Comparison of ENCODE assay signal across 1 cellular context in the genomic region with DNA sequence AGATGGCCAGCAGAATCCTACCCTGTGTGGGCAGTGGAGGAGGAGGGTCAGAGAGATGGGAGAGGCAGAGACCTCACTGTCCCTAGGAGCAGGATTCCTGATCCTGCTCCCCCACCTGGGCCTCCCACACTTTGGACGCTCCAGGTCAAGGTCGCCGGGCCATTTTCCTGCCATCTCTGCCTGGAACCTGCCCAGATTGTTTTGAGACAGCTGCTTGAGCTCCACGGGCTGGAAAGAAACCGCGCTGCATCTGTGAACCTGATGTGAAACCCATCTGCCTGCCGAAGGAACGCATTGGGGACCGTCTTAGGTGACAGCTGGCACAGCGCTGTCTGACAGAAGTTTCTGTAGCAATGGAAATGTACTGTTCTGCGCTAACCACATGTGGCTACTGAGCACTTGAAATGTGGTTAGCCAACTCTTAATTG.
TF ChIP-seq lines count a peak whose summit lies in the region.

No MANE protein-coding gene starts in this region.

TF ChIP-seq in HepG2, 621 proteins besides CTCF, POLR2A, EP300 and RAD21 (continued from another document and continues in another):
- TF ChIP-seq, protein P1, sequence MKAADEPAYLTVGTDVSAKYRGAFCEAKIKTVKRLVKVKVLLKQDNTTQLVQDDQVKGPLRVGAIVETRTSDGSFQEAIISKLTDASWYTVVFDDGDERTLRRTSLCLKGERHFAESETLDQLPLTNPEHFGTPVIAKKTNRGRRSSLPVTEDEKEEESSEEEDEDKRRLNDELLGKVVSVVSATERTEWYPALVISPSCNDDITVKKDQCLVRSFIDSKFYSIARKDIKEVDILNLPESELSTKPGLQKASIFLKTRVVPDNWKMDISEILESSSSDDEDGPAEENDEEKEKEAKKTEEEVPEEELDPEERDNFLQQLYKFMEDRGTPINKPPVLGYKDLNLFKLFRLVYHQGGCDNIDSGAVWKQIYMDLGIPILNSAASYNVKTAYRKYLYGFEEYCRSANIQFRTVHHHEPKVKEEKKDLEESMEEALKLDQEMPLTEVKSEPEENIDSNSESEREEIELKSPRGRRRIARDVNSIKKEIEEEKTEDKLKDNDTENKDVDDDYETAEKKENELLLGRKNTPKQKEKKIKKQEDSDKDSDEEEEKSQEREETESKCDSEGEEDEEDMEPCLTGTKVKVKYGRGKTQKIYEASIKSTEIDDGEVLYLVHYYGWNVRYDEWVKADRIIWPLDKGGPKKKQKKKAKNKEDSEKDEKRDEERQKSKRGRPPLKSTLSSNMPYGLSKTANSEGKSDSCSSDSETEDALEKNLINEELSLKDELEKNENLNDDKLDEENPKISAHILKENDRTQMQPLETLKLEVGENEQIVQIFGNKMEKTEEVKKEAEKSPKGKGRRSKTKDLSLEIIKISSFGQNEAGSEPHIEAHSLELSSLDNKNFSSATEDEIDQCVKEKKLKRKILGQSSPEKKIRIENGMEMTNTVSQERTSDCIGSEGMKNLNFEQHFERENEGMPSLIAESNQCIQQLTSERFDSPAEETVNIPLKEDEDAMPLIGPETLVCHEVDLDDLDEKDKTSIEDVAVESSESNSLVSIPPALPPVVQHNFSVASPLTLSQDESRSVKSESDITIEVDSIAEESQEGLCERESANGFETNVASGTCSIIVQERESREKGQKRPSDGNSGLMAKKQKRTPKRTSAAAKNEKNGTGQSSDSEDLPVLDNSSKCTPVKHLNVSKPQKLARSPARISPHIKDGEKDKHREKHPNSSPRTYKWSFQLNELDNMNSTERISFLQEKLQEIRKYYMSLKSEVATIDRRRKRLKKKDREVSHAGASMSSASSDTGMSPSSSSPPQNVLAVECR (CRISPR knock-in tag; IDR thresholded peaks at IDR 0.05; ENCODE audit: borderline replicate concordance), result peak; percentile 47; the same call in 1 of the 2 replicates
- TF ChIP-seq MEF2D (CRISPR knock-in tag; IDR thresholded peaks at IDR 0.05) (peak; percentile 92), KDM4B (CRISPR knock-in tag; IDR thresholded peaks at IDR 0.05) (peak; percentile 42; the same call in 1 of the 2 replicates), NFKB2 (CRISPR knock-in tag; IDR thresholded peaks at IDR 0.05; ENCODE audit: borderline replicate concordance) (peak; percentile 83; the same call in 1 of the 2 replicates), ZNF891 (CRISPR knock-in tag; IDR thresholded peaks at IDR 0.05) (no peak), SALL1 (CRISPR knock-in tag; IDR thresholded peaks at IDR 0.05) (peak; percentile 96), ZNF121 (CRISPR knock-in tag; IDR thresholded peaks at IDR 0.05) (peak; percentile 65), ZNF619 (CRISPR knock-in tag; IDR thresholded peaks at IDR 0.05) (0 out of 2 replicates have a peak, but pooled peaks have one; percentile 59), TCF12 (IDR thresholded peaks at IDR 0.05) (no peak), TCF12 (CRISPR knock-in tag; IDR thresholded peaks at IDR 0.05) (peak; percentile 64; the same call in 1 of the 2 replicates), ZNF546 (CRISPR knock-in tag; conservative IDR thresholded peaks at IDR 0.05) (no peak), NR2F1 (CRISPR knock-in tag; IDR thresholded peaks at IDR 0.05) (peak; percentile 96 to 98), ZNF292 (CRISPR knock-in tag; IDR thresholded peaks at IDR 0.05; ENCODE audit: borderline replicate concordance, low read depth) (peak; percentile 85; the same call in 1 of the 2 replicates), YY1 (IDR thresholded peaks at IDR 0.05; ENCODE audit: insufficient read depth, insufficient replicate concordance, low read depth, low read length) (peak; percentile 74), ZBTB7B (CRISPR knock-in tag; IDR thresholded peaks at IDR 0.05) (peak; percentile 78; the same call in 1 of the 2 replicates)
- TF ChIP-seq, protein P2, sequence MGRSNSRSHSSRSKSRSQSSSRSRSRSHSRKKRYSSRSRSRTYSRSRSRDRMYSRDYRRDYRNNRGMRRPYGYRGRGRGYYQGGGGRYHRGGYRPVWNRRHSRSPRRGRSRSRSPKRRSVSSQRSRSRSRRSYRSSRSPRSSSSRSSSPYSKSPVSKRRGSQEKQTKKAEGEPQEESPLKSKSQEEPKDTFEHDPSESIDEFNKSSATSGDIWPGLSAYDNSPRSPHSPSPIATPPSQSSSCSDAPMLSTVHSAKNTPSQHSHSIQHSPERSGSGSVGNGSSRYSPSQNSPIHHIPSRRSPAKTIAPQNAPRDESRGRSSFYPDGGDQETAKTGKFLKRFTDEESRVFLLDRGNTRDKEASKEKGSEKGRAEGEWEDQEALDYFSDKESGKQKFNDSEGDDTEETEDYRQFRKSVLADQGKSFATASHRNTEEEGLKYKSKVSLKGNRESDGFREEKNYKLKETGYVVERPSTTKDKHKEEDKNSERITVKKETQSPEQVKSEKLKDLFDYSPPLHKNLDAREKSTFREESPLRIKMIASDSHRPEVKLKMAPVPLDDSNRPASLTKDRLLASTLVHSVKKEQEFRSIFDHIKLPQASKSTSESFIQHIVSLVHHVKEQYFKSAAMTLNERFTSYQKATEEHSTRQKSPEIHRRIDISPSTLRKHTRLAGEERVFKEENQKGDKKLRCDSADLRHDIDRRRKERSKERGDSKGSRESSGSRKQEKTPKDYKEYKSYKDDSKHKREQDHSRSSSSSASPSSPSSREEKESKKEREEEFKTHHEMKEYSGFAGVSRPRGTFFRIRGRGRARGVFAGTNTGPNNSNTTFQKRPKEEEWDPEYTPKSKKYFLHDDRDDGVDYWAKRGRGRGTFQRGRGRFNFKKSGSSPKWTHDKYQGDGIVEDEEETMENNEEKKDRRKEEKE (IDR thresholded peaks at IDR 0.05), result no peak
- TF ChIP-seq, protein P3, sequence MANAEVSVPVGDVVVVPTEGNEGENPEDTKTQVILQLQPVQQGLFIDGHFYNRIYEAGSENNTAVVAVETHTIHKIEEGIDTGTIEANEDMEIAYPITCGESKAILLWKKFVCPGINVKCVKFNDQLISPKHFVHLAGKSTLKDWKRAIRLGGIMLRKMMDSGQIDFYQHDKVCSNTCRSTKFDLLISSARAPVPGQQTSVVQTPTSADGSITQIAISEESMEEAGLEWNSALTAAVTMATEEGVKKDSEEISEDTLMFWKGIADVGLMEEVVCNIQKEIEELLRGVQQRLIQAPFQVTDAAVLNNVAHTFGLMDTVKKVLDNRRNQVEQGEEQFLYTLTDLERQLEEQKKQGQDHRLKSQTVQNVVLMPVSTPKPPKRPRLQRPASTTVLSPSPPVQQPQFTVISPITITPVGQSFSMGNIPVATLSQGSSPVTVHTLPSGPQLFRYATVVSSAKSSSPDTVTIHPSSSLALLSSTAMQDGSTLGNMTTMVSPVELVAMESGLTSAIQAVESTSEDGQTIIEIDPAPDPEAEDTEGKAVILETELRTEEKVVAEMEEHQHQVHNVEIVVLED (CRISPR knock-in tag; IDR thresholded peaks at IDR 0.05; ENCODE audit: borderline replicate concordance), result no peak; the same call in 1 of the 2 replicates
- TF ChIP-seq, protein P4, sequence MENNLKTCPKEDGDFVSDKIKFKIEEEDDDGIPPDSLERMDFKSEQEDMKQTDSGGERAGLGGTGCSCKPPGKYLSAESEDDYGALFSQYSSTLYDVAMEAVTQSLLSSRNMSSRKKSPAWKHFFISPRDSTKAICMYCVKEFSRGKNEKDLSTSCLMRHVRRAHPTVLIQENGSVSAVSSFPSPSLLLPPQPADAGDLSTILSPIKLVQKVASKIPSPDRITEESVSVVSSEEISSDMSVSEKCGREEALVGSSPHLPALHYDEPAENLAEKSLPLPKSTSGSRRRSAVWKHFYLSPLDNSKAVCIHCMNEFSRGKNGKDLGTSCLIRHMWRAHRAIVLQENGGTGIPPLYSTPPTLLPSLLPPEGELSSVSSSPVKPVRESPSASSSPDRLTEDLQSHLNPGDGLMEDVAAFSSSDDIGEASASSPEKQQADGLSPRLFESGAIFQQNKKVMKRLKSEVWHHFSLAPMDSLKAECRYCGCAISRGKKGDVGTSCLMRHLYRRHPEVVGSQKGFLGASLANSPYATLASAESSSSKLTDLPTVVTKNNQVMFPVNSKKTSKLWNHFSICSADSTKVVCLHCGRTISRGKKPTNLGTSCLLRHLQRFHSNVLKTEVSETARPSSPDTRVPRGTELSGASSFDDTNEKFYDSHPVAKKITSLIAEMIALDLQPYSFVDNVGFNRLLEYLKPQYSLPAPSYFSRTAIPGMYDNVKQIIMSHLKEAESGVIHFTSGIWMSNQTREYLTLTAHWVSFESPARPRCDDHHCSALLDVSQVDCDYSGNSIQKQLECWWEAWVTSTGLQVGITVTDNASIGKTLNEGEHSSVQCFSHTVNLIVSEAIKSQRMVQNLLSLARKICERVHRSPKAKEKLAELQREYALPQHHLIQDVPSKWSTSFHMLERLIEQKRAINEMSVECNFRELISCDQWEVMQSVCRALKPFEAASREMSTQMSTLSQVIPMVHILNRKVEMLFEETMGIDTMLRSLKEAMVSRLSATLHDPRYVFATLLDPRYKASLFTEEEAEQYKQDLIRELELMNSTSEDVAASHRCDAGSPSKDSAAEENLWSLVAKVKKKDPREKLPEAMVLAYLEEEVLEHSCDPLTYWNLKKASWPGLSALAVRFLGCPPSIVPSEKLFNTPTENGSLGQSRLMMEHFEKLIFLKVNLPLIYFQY (CRISPR knock-in tag; IDR thresholded peaks at IDR 0.05; ENCODE audit: borderline replicate concordance), result peak; percentile 66; the same call in 1 of the 2 replicates
- TF ChIP-seq, protein P5, sequence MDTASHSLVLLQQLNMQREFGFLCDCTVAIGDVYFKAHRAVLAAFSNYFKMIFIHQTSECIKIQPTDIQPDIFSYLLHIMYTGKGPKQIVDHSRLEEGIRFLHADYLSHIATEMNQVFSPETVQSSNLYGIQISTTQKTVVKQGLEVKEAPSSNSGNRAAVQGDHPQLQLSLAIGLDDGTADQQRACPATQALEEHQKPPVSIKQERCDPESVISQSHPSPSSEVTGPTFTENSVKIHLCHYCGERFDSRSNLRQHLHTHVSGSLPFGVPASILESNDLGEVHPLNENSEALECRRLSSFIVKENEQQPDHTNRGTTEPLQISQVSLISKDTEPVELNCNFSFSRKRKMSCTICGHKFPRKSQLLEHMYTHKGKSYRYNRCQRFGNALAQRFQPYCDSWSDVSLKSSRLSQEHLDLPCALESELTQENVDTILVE (CRISPR knock-in tag; IDR thresholded peaks at IDR 0.05), result 0 out of 2 replicates have a peak, but pooled peaks have one; percentile 13
- TF ChIP-seq, protein P6, sequence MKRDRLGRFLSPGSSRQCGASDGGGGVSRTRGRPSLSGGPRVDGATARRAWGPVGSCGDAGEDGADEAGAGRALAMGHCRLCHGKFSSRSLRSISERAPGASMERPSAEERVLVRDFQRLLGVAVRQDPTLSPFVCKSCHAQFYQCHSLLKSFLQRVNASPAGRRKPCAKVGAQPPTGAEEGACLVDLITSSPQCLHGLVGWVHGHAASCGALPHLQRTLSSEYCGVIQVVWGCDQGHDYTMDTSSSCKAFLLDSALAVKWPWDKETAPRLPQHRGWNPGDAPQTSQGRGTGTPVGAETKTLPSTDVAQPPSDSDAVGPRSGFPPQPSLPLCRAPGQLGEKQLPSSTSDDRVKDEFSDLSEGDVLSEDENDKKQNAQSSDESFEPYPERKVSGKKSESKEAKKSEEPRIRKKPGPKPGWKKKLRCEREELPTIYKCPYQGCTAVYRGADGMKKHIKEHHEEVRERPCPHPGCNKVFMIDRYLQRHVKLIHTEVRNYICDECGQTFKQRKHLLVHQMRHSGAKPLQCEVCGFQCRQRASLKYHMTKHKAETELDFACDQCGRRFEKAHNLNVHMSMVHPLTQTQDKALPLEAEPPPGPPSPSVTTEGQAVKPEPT (CRISPR knock-in tag; IDR thresholded peaks at IDR 0.05; ENCODE audit: low read depth), result 0 out of 2 replicates have a peak, but pooled peaks have one; percentile 80
- TF ChIP-seq, protein P7, sequence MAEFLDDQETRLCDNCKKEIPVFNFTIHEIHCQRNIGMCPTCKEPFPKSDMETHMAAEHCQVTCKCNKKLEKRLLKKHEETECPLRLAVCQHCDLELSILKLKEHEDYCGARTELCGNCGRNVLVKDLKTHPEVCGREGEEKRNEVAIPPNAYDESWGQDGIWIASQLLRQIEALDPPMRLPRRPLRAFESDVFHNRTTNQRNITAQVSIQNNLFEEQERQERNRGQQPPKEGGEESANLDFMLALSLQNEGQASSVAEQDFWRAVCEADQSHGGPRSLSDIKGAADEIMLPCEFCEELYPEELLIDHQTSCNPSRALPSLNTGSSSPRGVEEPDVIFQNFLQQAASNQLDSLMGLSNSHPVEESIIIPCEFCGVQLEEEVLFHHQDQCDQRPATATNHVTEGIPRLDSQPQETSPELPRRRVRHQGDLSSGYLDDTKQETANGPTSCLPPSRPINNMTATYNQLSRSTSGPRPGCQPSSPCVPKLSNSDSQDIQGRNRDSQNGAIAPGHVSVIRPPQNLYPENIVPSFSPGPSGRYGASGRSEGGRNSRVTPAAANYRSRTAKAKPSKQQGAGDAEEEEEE (CRISPR knock-in tag; IDR thresholded peaks at IDR 0.05; ENCODE audit: borderline replicate concordance), result peak; percentile 67; the same call in 1 of the 2 replicates
- TF ChIP-seq, protein P8, sequence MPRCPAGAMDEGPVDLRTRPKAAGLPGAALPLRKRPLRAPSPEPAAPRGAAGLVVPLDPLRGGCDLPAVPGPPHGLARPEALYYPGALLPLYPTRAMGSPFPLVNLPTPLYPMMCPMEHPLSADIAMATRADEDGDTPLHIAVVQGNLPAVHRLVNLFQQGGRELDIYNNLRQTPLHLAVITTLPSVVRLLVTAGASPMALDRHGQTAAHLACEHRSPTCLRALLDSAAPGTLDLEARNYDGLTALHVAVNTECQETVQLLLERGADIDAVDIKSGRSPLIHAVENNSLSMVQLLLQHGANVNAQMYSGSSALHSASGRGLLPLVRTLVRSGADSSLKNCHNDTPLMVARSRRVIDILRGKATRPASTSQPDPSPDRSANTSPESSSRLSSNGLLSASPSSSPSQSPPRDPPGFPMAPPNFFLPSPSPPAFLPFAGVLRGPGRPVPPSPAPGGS (CRISPR knock-in tag; IDR thresholded peaks at IDR 0.05), result peak; percentile 21; the same call in 1 of the 2 replicates
- TF ChIP-seq, protein P9, sequence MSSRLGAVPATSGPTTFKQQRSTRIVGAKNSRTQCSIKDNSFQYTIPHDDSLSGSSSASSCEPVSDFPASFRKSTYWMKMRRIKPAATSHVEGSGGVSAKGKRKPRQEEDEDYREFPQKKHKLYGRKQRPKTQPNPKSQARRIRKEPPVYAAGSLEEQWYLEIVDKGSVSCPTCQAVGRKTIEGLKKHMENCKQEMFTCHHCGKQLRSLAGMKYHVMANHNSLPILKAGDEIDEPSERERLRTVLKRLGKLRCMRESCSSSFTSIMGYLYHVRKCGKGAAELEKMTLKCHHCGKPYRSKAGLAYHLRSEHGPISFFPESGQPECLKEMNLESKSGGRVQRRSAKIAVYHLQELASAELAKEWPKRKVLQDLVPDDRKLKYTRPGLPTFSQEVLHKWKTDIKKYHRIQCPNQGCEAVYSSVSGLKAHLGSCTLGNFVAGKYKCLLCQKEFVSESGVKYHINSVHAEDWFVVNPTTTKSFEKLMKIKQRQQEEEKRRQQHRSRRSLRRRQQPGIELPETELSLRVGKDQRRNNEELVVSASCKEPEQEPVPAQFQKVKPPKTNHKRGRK (CRISPR knock-in tag; IDR thresholded peaks at IDR 0.05), result 0 out of 2 replicates have a peak, but pooled peaks have one; percentile 48
- TF ChIP-seq, protein P10, sequence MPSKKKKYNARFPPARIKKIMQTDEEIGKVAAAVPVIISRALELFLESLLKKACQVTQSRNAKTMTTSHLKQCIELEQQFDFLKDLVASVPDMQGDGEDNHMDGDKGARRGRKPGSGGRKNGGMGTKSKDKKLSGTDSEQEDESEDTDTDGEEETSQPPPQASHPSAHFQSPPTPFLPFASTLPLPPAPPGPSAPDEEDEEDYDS (CRISPR knock-in tag; IDR thresholded peaks at IDR 0.05), result 0 out of 2 replicates have a peak, but pooled peaks have one; percentile 45
